In genomic region chr13:39856714-39857113, GRCh38 we compare ENCODE assay signal across 23 cellular contexts.
"Had no signal": no experiment of that assay in that cellular context is flagged by ENCODE, and none has a peak within 500 bp of the region (broad histone marks: within the 10 kb centered on the region; RNA-seq: fewer than 3 reads in every experiment).

No MANE protein-coding gene starts in this region.

- H3K27ac ChIP-seq: stomach, suprapubic skin, testis, thoracic aorta, thyroid gland, tibial artery, tibial nerve, transverse colon, upper lobe of left lung, upper lobe of right lung, uterus, vagina had no signal

- H3K9me3 ChIP-seq: testis, thyroid gland, tibial artery, transverse colon, upper lobe of right lung, uterus, vagina had no signal

- H3K4me1 ChIP-seq: stomach, suprapubic skin, testis, thyroid gland, tibial artery, tibial nerve, transverse colon, upper lobe of left lung, upper lobe of right lung, uterus, vagina had no signal

- DNase-seq: stimulated activated CD4-positive, alpha-beta T cell treated with anti-CD3 and anti-CD28 coated beads, Interleukin-2, amount 100 ng/mL, for 48 hours; stimulated activated CD4-positive, alpha-beta T cell treated with anti-CD3 and anti-CD28 coated beads, Interleukin-4, amount 100 ng/mL, for 1 hour; stimulated activated CD4-positive, alpha-beta T cell treated with anti-CD3 and anti-CD28 coated beads, Interleukin-4, amount 100 ng/mL, for 24 hours; stimulated activated CD4-positive, alpha-beta T cell treated with anti-CD3 and anti-CD28 coated beads, Interleukin-4, amount 100 ng/mL, for 4 hours; stimulated activated CD8-positive, alpha-beta memory T cell treated with anti-CD3 and anti-CD28 coated beads, Interleukin-4, amount 100 ng/mL, for 48 hours; stimulated activated naive B cell treated with anti-CD40 and anti-IgM and Interleukin-4, amounts not matched to agents 10 μg/mL and 1 μg/mL and 100 μg/mL, for 72 hours; stimulated activated naive CD4-positive, alpha-beta T cell; stimulated activated naive CD4-positive, alpha-beta T cell treated with Interleukin-2 at 50 U/mL for 16 hours; stimulated activated naive CD8-positive, alpha-beta T cell treated with anti-CD3 and anti-CD28 coated beads, Interleukin-15, amount 100 ng/mL, for 72 hours; stimulated activated naive CD8-positive, alpha-beta T cell treated with anti-CD3 and anti-CD28 coated beads, Interleukin-15, Interleukin-2, amounts not matched to agents 100 U/mL and 50 U/mL, for 24 hours; stomach; substantia nigra; testis; thyroid gland; tibial artery; transverse colon; upper lobe of right lung; uterus had no signal

- H3K27me3 ChIP-seq: testis, thyroid gland, tibial nerve, transverse colon, upper lobe of left lung, upper lobe of right lung, uterus, vagina had no signal

- H3K4me3 ChIP-seq: stomach, suprapubic skin, testis, thoracic aorta, thyroid gland, tibial artery, tibial nerve, transverse colon, upper lobe of left lung, upper lobe of right lung, uterus, vagina had no signal

- H3K36me3 ChIP-seq: stomach, suprapubic skin, thoracic aorta, thyroid gland, tibial artery, tibial nerve, transverse colon, upper lobe of left lung, upper lobe of right lung, uterus, vagina had no signal
